8 cellular contexts compared by ENCODE assay signal in genomic region chr11:4181780-4182721, GRCh38.
DNase-seq lines count a peak whose midpoint lies in the region; TF ChIP-seq lines count a peak whose summit lies in the region.

No MANE protein-coding gene starts in this region.

- TF ChIP-seq CTCF in A673 (conservative IDR thresholded peaks at IDR 0.05; ENCODE audit: low read depth, low read length) (peak; percentile 42; the same call in 1 of the 2 replicates), GM10248 (IDR thresholded peaks at IDR 0.05; ENCODE audit: control extremely low read depth, extremely low read depth, low read depth, missing control alignments) (peak; percentile 84), HFFc6 (IDR thresholded peaks at IDR 0.05) (peak; percentile 82), NB4 (IDR thresholded peaks at IDR 0.05; ENCODE audit: low read depth, low read length) (peak; percentile 85), WI38 (IDR thresholded peaks at IDR 0.05; ENCODE audit: low read depth, low read length) (peak; percentile 65), fibroblast of villous mesenchyme (IDR thresholded peaks at IDR 0.05; ENCODE audit: insufficient read depth, low read depth, low read length) (peak; percentile 72)

- H3K9me3 ChIP-seq in A673 (ENCODE audit: low read depth, low read length, poor library complexity, severe bottlenecking) (no peaks in the 10 kb centered on the region), trophoblast cell (ENCODE audit: insufficient read depth, low read depth, low read length) (no peaks in the 10 kb centered on the region)

- BruUV-seq in A673 (replicated peaks; lab: Mats Ljungman, UMichigan), result no TSS peak

- intact Hi-C loops in A673 (cut with micrococcal nuclease; ENCODE audit: unreplicated experiment), result loop anchor here (10.0 kb wide), 1 partner anchor 453 kb away; the partner anchor contains the start of gene OR51D1

- DNase-seq in A673 (ENCODE audit: low spot score) (peak; percentile 25), GM10248 (ENCODE audit: extremely low spot score) (peak; percentile 75), HFFc6 (peak; percentile 72), NB4 (ENCODE audit: low read depth) (peak; percentile 74), fibroblast of villous mesenchyme (ENCODE audit: low read depth) (peak; percentile 42), trophoblast cell (peak; percentile 71 to 81), GF-D8 (lab: John Stamatoyannopoulos, UW) (no peak)

- no peaks in the 10 kb centered on the region for H3K4me1 ChIP-seq in A673 (ENCODE audit: insufficient read depth, low read length, poor library complexity, severe bottlenecking)
- no peaks in the 10 kb centered on the region for H3K4me1 ChIP-seq in trophoblast cell (ENCODE audit: control insufficient read depth in 1 of 2, insufficient read depth in 2 of 2, low read length in 2 of 2)

- H3K4ac ChIP-seq in trophoblast cell (ENCODE audit: low read depth, low read length), result no peak overlapping the region

- no peak overlapping the region for H3K23ac ChIP-seq in trophoblast cell (ENCODE audit: low read length)

- H2BK5ac ChIP-seq in trophoblast cell (ENCODE audit: low read depth, low read length, poor library complexity), result no peak overlapping the region

- H4K12ac ChIP-seq in trophoblast cell (ENCODE audit: low read depth, low read length), result no peak overlapping the region

- no peak for TF ChIP-seq POLR2A in NB4 (IDR thresholded peaks at IDR 0.05; ENCODE audit: extremely low read depth, insufficient read length)

- H3K27ac Mint-ChIP-seq in HFFc6, result no peak overlapping the region

- H3K27ac ChIP-seq in A673 (ENCODE audit: low read depth, low read length, poor library complexity, severe bottlenecking) (no peak overlapping the region), trophoblast cell (ENCODE audit: low read depth, low read length) (no peak overlapping the region)

- no peak overlapping the region for H2BK12ac ChIP-seq in trophoblast cell (ENCODE audit: low read length)

- H3K36me3 ChIP-seq in A673 (ENCODE audit: insufficient read depth, low read length, poor library complexity, severe bottlenecking) (no peaks in the 10 kb centered on the region), trophoblast cell (ENCODE audit: control insufficient read depth in 1 of 2, insufficient read depth in 2 of 2, low read length in 2 of 2) (no peaks in the 10 kb centered on the region)

- CTCF ChIA-PET in A673 (lab: Charles Lee) (interaction anchor here (0.8 to 1.0 kb wide), 2 partner anchors 311 to 357 kb away, joined by 3 to 4 read pairs; no protein-coding TSS in a partner anchor), GM10248 (lab: Yijun Ruan, JAX) (interaction anchor here (0.6 to 7.3 kb wide), 10 partner anchors 10 to 413 kb away, joined by 3 to 164 read pairs (median 3); no protein-coding TSS in a partner anchor)

- H3K4me3 ChIP-seq in A673 (ENCODE audit: low read depth, low read length, poor library complexity, severe bottlenecking) (no peak overlapping the region), NB4 (ENCODE audit: low read depth, low read length) (no peak overlapping the region), WI38 (ENCODE audit: low read depth, low read length) (no peak overlapping the region), fibroblast of villous mesenchyme (ENCODE audit: low read depth, low read length) (no peak overlapping the region), trophoblast cell (ENCODE audit: low read depth, low read length) (no peak overlapping the region)

- POLR2A ChIA-PET in A673 (lab: Charles Lee; ENCODE audit: low non-redundant PET) (no interaction called here), GM10248 (lab: Yijun Ruan, JAX) (no interaction called here)

- peaks cover 1% of the 10 kb centered on the region; the same call in 1 of the 2 replicates for H3K27me3 Mint-ChIP-seq in HFFc6 (ENCODE audit: insufficient read depth)

- WGBS in trophoblast cell (ENCODE audit: extremely low coverage, insufficient coverage, insufficient read length), result no CpG with 5 or more reads among the region's 9 CpGs

- no peak overlapping the region for H2AFZ ChIP-seq in trophoblast cell (ENCODE audit: insufficient read depth, low read length, poor library complexity)

- H4K91ac ChIP-seq in trophoblast cell (ENCODE audit: low read depth, low read length), result no peak overlapping the region

- no peak overlapping the region for H2AK5ac ChIP-seq in trophoblast cell (ENCODE audit: low read length)

- H3K4me3 Mint-ChIP-seq in HFFc6, result no peak overlapping the region

- H3K27me3 ChIP-seq in A673 (replicated peaks; ENCODE audit: insufficient read depth, low read depth, low read length, poor library complexity) (no peaks in the 10 kb centered on the region), trophoblast cell (ENCODE audit: insufficient read depth, low read length) (no peaks in the 10 kb centered on the region)

- H3K18ac ChIP-seq in trophoblast cell (ENCODE audit: low read length), result no peak overlapping the region

- no peaks in the 10 kb centered on the region for H3K36me3 Mint-ChIP-seq in HFFc6 (ENCODE audit: low read depth)

- no peak overlapping the region for H3K9ac ChIP-seq in trophoblast cell (ENCODE audit: low read length)

- no peak overlapping the region for H4K8ac ChIP-seq in trophoblast cell (ENCODE audit: low read depth, low read length)

- no peak overlapping the region for H3K14ac ChIP-seq in trophoblast cell (ENCODE audit: low read length)

- H3K4me2 ChIP-seq in trophoblast cell (ENCODE audit: low read length), result no peak overlapping the region

- H2BK120ac ChIP-seq in trophoblast cell (ENCODE audit: insufficient read depth, low read length, poor library complexity), result no peak overlapping the region

- no peaks in the 10 kb centered on the region for H3K79me2 ChIP-seq in trophoblast cell (ENCODE audit: control insufficient read depth, insufficient read depth, low read length, poor library complexity)

- H3K9me3 Mint-ChIP-seq in HFFc6, result no peaks in the 10 kb centered on the region

- H3K79me1 ChIP-seq in trophoblast cell (ENCODE audit: low read length), result peaks cover under 1% of the 10 kb centered on the region

- H3K4me1 Mint-ChIP-seq in HFFc6 (ENCODE audit: low read depth), result no peaks in the 10 kb centered on the region
